1 cellular context compared by ENCODE assay signal in genomic region chr7:135156290-135156689, GRCh38.
TF ChIP-seq lines count a peak whose summit lies in the region.

No MANE protein-coding gene starts in this region.

TF ChIP-seq in K562, 482 proteins besides CTCF, POLR2A, EP300 and RAD21 (continued from another document and continues in another):
- TF ChIP-seq ZNF197 (CRISPR knock-in tag; IDR thresholded peaks at IDR 0.05; ENCODE audit: low read depth) (no peak), MTF1 (CRISPR knock-in tag; IDR thresholded peaks at IDR 0.05; ENCODE audit: borderline replicate concordance) (no peak), ZNF324 (CRISPR knock-in tag; IDR thresholded peaks at IDR 0.05) (no peak), RCOR1 (IDR thresholded peaks at IDR 0.05; ENCODE audit: borderline replicate concordance in 1 of 2, low read depth in 2 of 2, low read length in 2 of 2) (no peak), NR2C1 (IDR thresholded peaks at IDR 0.05) (no peak), NR2C1 (tag; IDR thresholded peaks at IDR 0.05) (no peak), TRIM28 (IDR thresholded peaks at IDR 0.05) (peak; percentile 98), FOXJ3 (CRISPR knock-in tag; IDR thresholded peaks at IDR 0.05) (no peak), ZBTB8A (IDR thresholded peaks at IDR 0.05; ENCODE audit: partially characterized antibody) (no peak), ZNF511 (CRISPR knock-in tag; IDR thresholded peaks at IDR 0.05) (no peak), HMG20B (CRISPR knock-in tag; IDR thresholded peaks at IDR 0.05) (no peak), EZH2 (IDR thresholded peaks at IDR 0.05; ENCODE audit: borderline replicate concordance, low read depth, low read length) (no peak), TCF3 (CRISPR knock-in tag; IDR thresholded peaks at IDR 0.05) (no peak), TRIM24 (IDR thresholded peaks at IDR 0.05) (peak; percentile 76 to 87), ZFP1 (CRISPR knock-in tag; IDR thresholded peaks at IDR 0.05) (no peak), SLC30A9 (CRISPR knock-in tag; IDR thresholded peaks at IDR 0.05) (no peak), CBX3 (IDR thresholded peaks at IDR 0.05; ENCODE audit: borderline replicate concordance in 1 of 2, low read length in 2 of 2) (peak in 1 of 2 experiments; percentile 96; a peak in 2 of 3 replicates), HDAC6 (IDR thresholded peaks at IDR 0.05; ENCODE audit: low read depth, low read length) (no peak), BRCA1 (IDR thresholded peaks at IDR 0.05) (no peak), BRCA1 (CRISPR knock-in tag; IDR thresholded peaks at IDR 0.05) (no peak), VEZF1 (CRISPR knock-in tag; IDR thresholded peaks at IDR 0.05) (no peak), KHSRP (IDR thresholded peaks at IDR 0.05) (no peak), SRSF3 (IDR thresholded peaks at IDR 0.05; ENCODE audit: insufficient read depth, low read length) (no peak), TEAD1 (CRISPR knock-in tag; IDR thresholded peaks at IDR 0.05) (no peak), STAT6 (CRISPR knock-in tag; IDR thresholded peaks at IDR 0.05) (no peak), ZNF445 (CRISPR knock-in tag; IDR thresholded peaks at IDR 0.05; ENCODE audit: low read depth) (peak; percentile 83; the same call in 1 of the 2 replicates), CBX1 (IDR thresholded peaks at IDR 0.05; ENCODE audit: low read depth) (no peak), RBM39 (optimal IDR thresholded peaks at IDR 0.05; ENCODE audit: low read depth, low read length) (no peak), E2F5 (CRISPR knock-in tag; IDR thresholded peaks at IDR 0.05) (no peak), GABPA (tag; conservative IDR thresholded peaks at IDR 0.05; ENCODE audit: low read depth) (no peak), TCFL5 (CRISPR knock-in tag; conservative IDR thresholded peaks at IDR 0.05) (no peak), SFPQ (IDR thresholded peaks at IDR 0.05; ENCODE audit: low read depth, low read length) (no peak), CC2D1A (IDR thresholded peaks at IDR 0.05) (0 out of 2 replicates have a peak, but pooled peaks have one; percentile 21), ZNF12 (CRISPR knock-in tag; IDR thresholded peaks at IDR 0.05) (no peak), RAD51 (IDR thresholded peaks at IDR 0.05; ENCODE audit: borderline replicate concordance, low read depth) (no peak), STAT5A (IDR thresholded peaks at IDR 0.05; ENCODE audit: borderline replicate concordance, low read length) (no peak), TAF7 (tag; IDR thresholded peaks at IDR 0.05) (no peak), KLF1 (tag; IDR thresholded peaks at IDR 0.05) (no peak), NBN (IDR thresholded peaks at IDR 0.05; ENCODE audit: low read depth) (0 out of 2 replicates have a peak, but pooled peaks have one; percentile 50), CHD1 (IDR thresholded peaks at IDR 0.05; ENCODE audit: low read length) (no peak)
- TF ChIP-seq, protein P1, sequence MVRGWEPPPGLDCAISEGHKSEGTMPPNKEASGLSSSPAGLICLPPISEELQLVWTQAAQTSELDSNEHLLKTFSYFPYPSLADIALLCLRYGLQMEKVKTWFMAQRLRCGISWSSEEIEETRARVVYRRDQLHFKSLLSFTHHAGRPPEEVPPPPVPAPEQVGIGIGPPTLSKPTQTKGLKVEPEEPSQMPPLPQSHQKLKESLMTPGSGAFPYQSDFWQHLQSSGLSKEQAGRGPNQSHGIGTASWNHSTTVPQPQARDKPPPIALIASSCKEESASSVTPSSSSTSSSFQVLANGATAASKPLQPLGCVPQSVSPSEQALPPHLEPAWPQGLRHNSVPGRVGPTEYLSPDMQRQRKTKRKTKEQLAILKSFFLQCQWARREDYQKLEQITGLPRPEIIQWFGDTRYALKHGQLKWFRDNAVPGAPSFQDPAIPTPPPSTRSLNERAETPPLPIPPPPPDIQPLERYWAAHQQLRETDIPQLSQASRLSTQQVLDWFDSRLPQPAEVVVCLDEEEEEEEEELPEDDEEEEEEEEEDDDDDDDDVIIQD (CRISPR knock-in tag; IDR thresholded peaks at IDR 0.05): no peak
- TF ChIP-seq, protein P2, sequence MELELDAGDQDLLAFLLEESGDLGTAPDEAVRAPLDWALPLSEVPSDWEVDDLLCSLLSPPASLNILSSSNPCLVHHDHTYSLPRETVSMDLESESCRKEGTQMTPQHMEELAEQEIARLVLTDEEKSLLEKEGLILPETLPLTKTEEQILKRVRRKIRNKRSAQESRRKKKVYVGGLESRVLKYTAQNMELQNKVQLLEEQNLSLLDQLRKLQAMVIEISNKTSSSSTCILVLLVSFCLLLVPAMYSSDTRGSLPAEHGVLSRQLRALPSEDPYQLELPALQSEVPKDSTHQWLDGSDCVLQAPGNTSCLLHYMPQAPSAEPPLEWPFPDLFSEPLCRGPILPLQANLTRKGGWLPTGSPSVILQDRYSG (tag; conservative IDR thresholded peaks at IDR 0.05; ENCODE audit: low read depth): no peak
- TF ChIP-seq, protein P3, sequence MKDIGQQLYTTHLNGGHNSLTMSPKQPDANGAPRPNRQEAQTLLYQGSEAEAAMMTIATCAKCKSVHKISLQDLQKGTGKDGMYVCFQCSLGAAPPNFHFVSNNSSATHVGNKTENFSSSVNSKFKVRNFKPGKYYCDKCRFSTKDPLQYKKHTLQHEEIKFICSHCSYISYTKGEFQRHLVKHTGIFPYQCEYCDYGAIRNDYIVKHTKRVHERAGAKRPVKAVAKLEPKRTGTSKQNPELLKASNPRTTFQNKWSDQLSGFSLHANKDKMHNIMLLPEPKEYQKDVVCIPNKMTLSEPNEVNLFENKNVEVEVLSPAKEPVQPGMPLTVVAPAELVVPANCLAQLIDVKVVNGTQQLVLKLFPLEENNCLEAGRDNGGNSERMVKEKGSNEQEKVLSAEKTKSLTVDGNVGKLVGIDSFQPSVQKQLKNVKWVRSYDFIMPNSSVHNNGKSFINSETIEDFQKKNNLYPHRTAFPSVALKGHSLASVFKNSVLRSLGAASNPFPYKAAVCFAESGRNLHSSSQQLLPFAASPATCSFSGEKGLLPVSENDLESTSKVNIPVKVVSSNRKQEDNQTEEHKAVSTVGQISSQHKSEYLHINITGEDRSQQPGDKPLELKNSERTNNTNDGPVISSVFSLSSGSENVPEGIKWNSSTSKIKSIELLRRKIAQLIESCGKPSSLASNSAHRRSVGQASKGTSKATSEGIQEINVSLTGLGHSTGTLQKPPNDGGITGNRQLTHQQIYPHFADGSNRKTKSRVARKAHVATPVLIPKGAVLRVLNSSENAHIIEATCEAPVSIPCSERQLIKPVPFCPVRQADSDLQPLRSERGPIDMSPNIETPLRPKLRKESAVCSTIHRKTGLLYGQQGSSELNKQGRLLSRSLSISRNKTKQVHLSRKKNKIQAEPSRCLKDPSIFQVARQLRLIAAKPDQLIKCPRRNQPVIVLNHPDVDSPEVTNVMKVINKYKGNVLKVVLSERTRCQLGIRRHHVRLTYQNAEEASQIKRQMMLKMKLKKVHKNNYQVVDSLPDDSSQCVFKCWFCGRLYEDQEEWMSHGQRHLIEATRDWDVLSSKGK (CRISPR knock-in tag; IDR thresholded peaks at IDR 0.05): no peak
- TF ChIP-seq, protein P4, sequence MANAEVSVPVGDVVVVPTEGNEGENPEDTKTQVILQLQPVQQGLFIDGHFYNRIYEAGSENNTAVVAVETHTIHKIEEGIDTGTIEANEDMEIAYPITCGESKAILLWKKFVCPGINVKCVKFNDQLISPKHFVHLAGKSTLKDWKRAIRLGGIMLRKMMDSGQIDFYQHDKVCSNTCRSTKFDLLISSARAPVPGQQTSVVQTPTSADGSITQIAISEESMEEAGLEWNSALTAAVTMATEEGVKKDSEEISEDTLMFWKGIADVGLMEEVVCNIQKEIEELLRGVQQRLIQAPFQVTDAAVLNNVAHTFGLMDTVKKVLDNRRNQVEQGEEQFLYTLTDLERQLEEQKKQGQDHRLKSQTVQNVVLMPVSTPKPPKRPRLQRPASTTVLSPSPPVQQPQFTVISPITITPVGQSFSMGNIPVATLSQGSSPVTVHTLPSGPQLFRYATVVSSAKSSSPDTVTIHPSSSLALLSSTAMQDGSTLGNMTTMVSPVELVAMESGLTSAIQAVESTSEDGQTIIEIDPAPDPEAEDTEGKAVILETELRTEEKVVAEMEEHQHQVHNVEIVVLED (CRISPR knock-in tag; IDR thresholded peaks at IDR 0.05): no peak
